In the genomic region with DNA sequence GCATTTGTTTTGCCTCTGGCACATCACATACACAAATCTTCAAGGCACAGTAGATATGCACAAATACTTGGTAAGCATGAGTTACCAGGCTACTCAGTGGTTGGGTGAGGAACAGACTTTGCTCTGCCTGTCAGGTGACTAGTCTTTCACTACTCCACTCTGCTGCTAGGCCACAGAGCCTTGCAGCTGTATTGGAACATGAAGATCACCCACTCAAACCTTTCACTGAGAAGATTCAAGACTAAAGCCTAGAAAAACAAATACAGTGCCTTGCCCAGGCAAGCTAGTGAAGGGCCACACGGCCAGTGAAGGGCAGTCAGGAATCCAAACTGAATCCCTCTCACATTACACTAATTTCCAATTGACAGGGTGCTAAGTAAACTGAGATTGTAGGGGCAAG, we compare ENCODE assay signal across 12 cellular contexts. TPM values are rescaled to one million over a fixed set of nuclear protein-coding genes. Genes with fewer than 3 reads are reported as not detected.
DNase-seq lines count a peak whose midpoint lies in the region; ATAC-seq, FAIRE-seq and TF ChIP-seq lines count a peak whose summit lies in the region.
"Had no signal": no experiment of that assay in that cellular context is flagged by ENCODE, and none has a peak within 500 bp of the region (broad histone marks: within the 10 kb centered on the region; RNA-seq: fewer than 3 reads in every experiment).

No MANE protein-coding gene starts in this region.

- no peak for TF ChIP-seq POLR2A in K562 (conservative IDR thresholded peaks at IDR 0.05)

- TF ChIP-seq EP300 in K562 (IDR thresholded peaks at IDR 0.05; ENCODE audit: low read length): no peak

- peaks cover 24% of the 10 kb centered on the region for H3K36me3 ChIP-seq in K562 (ENCODE audit: control insufficient read depth, insufficient read depth, low read length)

- CTCF ChIA-PET in activated CD8-positive, alpha-beta T cell treated with anti-CD3 and anti-CD28 coated beads for 36 hours (lab: Charles Lee): interaction anchor here (1.1 to 1.5 kb wide), 2 partner anchors 10 to 94 kb away, joined by 3 to 5 read pairs; no protein-coding TSS in a partner anchor
- CTCF ChIA-PET in activated CD8-positive, alpha-beta T cell treated with anti-CD3 and anti-CD28 coated beads, Interleukin-2, amount 10 ng/mL, durations not matched to agents 7 days and 5 days (lab: Charles Lee): interaction anchor here (1.0 to 3.4 kb wide), 3 partner anchors 9 to 236 kb away, joined by 3 to 12 read pairs (median 4); no protein-coding TSS in a partner anchor
- CTCF ChIA-PET in K562 (lab: Yijun Ruan, JAX; ENCODE audit: low intra/inter-chr PET ratio): interaction anchor here (0.6 kb wide), 1 partner anchor 551 kb away, joined by 3 read pairs; no protein-coding TSS in a partner anchor

- no peak overlapping the region for H3K4me3 Mint-ChIP-seq in activated CD8-positive, alpha-beta T cell treated with anti-CD3 and anti-CD28 coated beads for 36 hours
- no peak overlapping the region for H3K4me3 Mint-ChIP-seq in activated CD8-positive, alpha-beta T cell treated with anti-CD3 and anti-CD28 coated beads, Interleukin-2, amount 10 ng/mL, durations not matched to agents 7 days and 5 days
- H3K4me3 Mint-ChIP-seq in stimulated activated effector memory CD8-positive, alpha-beta T cell treated with anti-CD3 and anti-CD28 coated beads, Interleukin-12 subunit alpha, Interleukin-12 subunit beta, amount 100 ng/mL, for 72 hours: no peak overlapping the region

- FAIRE-seq in K562 (lab: Jason Lieb, UNC): no peak

- no peak overlapping the region for H3K9ac ChIP-seq in K562 (ENCODE audit: insufficient read depth in 1 of 2, low read depth in 2 of 2, low read length in 2 of 2)

- H3K27ac Mint-ChIP-seq in activated CD8-positive, alpha-beta T cell treated with anti-CD3 and anti-CD28 coated beads for 36 hours: no peak overlapping the region
- no peak overlapping the region for H3K27ac Mint-ChIP-seq in activated CD8-positive, alpha-beta T cell treated with anti-CD3 and anti-CD28 coated beads, Interleukin-2, amount 10 ng/mL, durations not matched to agents 7 days and 5 days
- H3K27ac Mint-ChIP-seq in stimulated activated effector memory CD8-positive, alpha-beta T cell treated with anti-CD3 and anti-CD28 coated beads, Interleukin-12 subunit alpha, Interleukin-12 subunit beta, amount 100 ng/mL, for 72 hours: peak overlapping the region; percentile 16

- no peaks in the 10 kb centered on the region for H4K20me1 ChIP-seq in K562 (replicated peaks; ENCODE audit: control insufficient read depth, insufficient read depth, low read length)

- H3K4me1 ChIP-seq in K562 (replicated peaks in 1 of 2; ENCODE audit: control insufficient read depth in 2 of 2, insufficient read depth in 2 of 2, low read length in 2 of 2): peaks cover 6 to 7% of the 10 kb centered on the region in 2 experiments

- no peak for TF ChIP-seq CTCF in activated CD8-positive, alpha-beta T cell treated with anti-CD3 and anti-CD28 coated beads for 36 hours (IDR thresholded peaks at IDR 0.05)
- TF ChIP-seq CTCF in K562 (IDR thresholded peaks at IDR 0.05 in 2 of 3, conservative IDR thresholded peaks at IDR 0.05 in 1 of 3; ENCODE audit: insufficient read depth in 2 of 3, low read depth in 1 of 3, low read length in 3 of 3): no peak

- H3K4me2 ChIP-seq in K562 (ENCODE audit: insufficient read depth, low read length): no peak overlapping the region
- H3K4me2 ChIP-seq: smooth muscle cell had no signal

- no TSS peak for BruUV-seq in K562 (replicated peaks; lab: Mats Ljungman, UMichigan)

- ATAC-seq in activated CD8-positive, alpha-beta T cell treated with anti-CD3 and anti-CD28 coated beads for 36 hours: peak; percentile 55
- no peak for ATAC-seq in activated CD8-positive, alpha-beta T cell treated with anti-CD3 and anti-CD28 coated beads, Interleukin-2, amount 10 ng/mL, durations not matched to agents 7 days and 5 days
- ATAC-seq in HG03066 (IDR thresholded peaks at IDR 0.05; ENCODE audit: low read depth, unreplicated experiment) (peak; percentile 72), K562 (no peak)
- peak; percentile 39 for ATAC-seq in stimulated activated effector memory CD8-positive, alpha-beta T cell treated with anti-CD3 and anti-CD28 coated beads, Interleukin-12 subunit alpha, Interleukin-12 subunit beta, amount 100 ng/mL, for 72 hours
- ATAC-seq: SK-N-SH treated with all-trans-retinoic acid at 6 μM for 48 hours had no signal

- TF ChIP-seq RAD21 in K562 (CRISPR knock-in tag; conservative IDR thresholded peaks at IDR 0.05 in 1 of 2, IDR thresholded peaks at IDR 0.05 in 1 of 2): no peak

- no peaks in the 10 kb centered on the region for H3K9me3 ChIP-seq in K562 (replicated peaks; ENCODE audit: control insufficient read depth, insufficient read depth, low read depth, low read length)

- H2AFZ ChIP-seq in K562 (ENCODE audit: low read depth, low read length): no peak overlapping the region

- no peaks in the 10 kb centered on the region for H3K27me3 Mint-ChIP-seq in activated CD8-positive, alpha-beta T cell treated with anti-CD3 and anti-CD28 coated beads for 36 hours
- H3K27me3 Mint-ChIP-seq in activated CD8-positive, alpha-beta T cell treated with anti-CD3 and anti-CD28 coated beads, Interleukin-2, amount 10 ng/mL, durations not matched to agents 7 days and 5 days (ENCODE audit: low read depth): no peaks in the 10 kb centered on the region

- no peaks in the 10 kb centered on the region for H3K9me3 Mint-ChIP-seq in activated CD8-positive, alpha-beta T cell treated with anti-CD3 and anti-CD28 coated beads for 36 hours
- H3K9me3 Mint-ChIP-seq in activated CD8-positive, alpha-beta T cell treated with anti-CD3 and anti-CD28 coated beads, Interleukin-2, amount 10 ng/mL, durations not matched to agents 7 days and 5 days (ENCODE audit: insufficient read depth): no peaks in the 10 kb centered on the region
- no peaks in the 10 kb centered on the region for H3K9me3 Mint-ChIP-seq in stimulated activated effector memory CD8-positive, alpha-beta T cell treated with anti-CD3 and anti-CD28 coated beads, Interleukin-12 subunit alpha, Interleukin-12 subunit beta, amount 100 ng/mL, for 72 hours

- no peak overlapping the region for H3K4me3 ChIP-seq in K562
- H3K4me3 ChIP-seq: smooth muscle cell had no signal

- no peaks in the 10 kb centered on the region for H3K27me3 ChIP-seq in K562 (ENCODE audit: control insufficient read depth in 2 of 2, insufficient read depth in 2 of 2, low read length in 2 of 2)

- peaks cover 28% of the 10 kb centered on the region for H3K4me1 Mint-ChIP-seq in activated CD8-positive, alpha-beta T cell treated with anti-CD3 and anti-CD28 coated beads for 36 hours (ENCODE audit: low read depth)
- H3K4me1 Mint-ChIP-seq in activated CD8-positive, alpha-beta T cell treated with anti-CD3 and anti-CD28 coated beads, Interleukin-2, amount 10 ng/mL, durations not matched to agents 7 days and 5 days (ENCODE audit: low read depth): peaks cover 12% of the 10 kb centered on the region
- peaks cover 38% of the 10 kb centered on the region for H3K4me1 Mint-ChIP-seq in stimulated activated effector memory CD8-positive, alpha-beta T cell treated with anti-CD3 and anti-CD28 coated beads, Interleukin-12 subunit alpha, Interleukin-12 subunit beta, amount 100 ng/mL, for 72 hours

- H3K27ac ChIP-seq in K562 (ENCODE audit: extremely low read depth, low read depth, low read length): no peak overlapping the region
- H3K27ac ChIP-seq: HL-60 had no signal

- peaks cover 25% of the 10 kb centered on the region for H3K36me3 Mint-ChIP-seq in activated CD8-positive, alpha-beta T cell treated with anti-CD3 and anti-CD28 coated beads for 36 hours (ENCODE audit: low read depth)
- peaks cover 19% of the 10 kb centered on the region for H3K36me3 Mint-ChIP-seq in activated CD8-positive, alpha-beta T cell treated with anti-CD3 and anti-CD28 coated beads, Interleukin-2, amount 10 ng/mL, durations not matched to agents 7 days and 5 days (ENCODE audit: low read depth)
- peaks cover 15% of the 10 kb centered on the region for H3K36me3 Mint-ChIP-seq in stimulated activated effector memory CD8-positive, alpha-beta T cell treated with anti-CD3 and anti-CD28 coated beads, Interleukin-12 subunit alpha, Interleukin-12 subunit beta, amount 100 ng/mL, for 72 hours

- 46% methylated on average over 1 of the region's 1 CpG for WGBS in K562 (ENCODE audit: insufficient coverage, low coverage, missing lambda C conversion rate)

- H3K9me1 ChIP-seq in K562 (ENCODE audit: control insufficient read depth, insufficient read depth, low read length): no peaks in the 10 kb centered on the region

- no peak for DNase-seq in activated CD8-positive, alpha-beta T cell treated with anti-CD3 and anti-CD28 coated beads for 36 hours
- DNase-seq in activated CD8-positive, alpha-beta T cell treated with anti-CD3 and anti-CD28 coated beads, Interleukin-2, amount 10 ng/mL, durations not matched to agents 7 days and 5 days: no peak
- DNase-seq in K562 (ENCODE audit: extremely low read depth in 1 of 4, low spot score in 3 of 4) (no peak), hippocampal formation (lab: John Stamatoyannopoulos, UW) (no peak)
- DNase-seq in stimulated activated effector memory CD8-positive, alpha-beta T cell treated with anti-CD3 and anti-CD28 coated beads, Interleukin-12 subunit alpha, Interleukin-12 subunit beta, amount 100 ng/mL, for 72 hours (ENCODE audit: low spot score in 2 of 2): no peak
- DNase-seq in effector CD4-positive, alpha-beta T cell: no peak
- no peak for DNase-seq in activated T-cell treated with anti-CD3 and anti-CD28 coated beads, Interleukin-2, amount 50 U/mL, for 48 hours
- DNase-seq: NCI-H1930 had no signal

- intact Hi-C loops in activated CD8-positive, alpha-beta T cell treated with anti-CD3 and anti-CD28 coated beads for 36 hours (cut with micrococcal nuclease): no loop called here
- intact Hi-C loops in K562 (cut with micrococcal nuclease): no loop called here

- POLR2A ChIA-PET in activated CD8-positive, alpha-beta T cell treated with anti-CD3 and anti-CD28 coated beads for 36 hours (lab: Charles Lee): no interaction called here
- POLR2A ChIA-PET in activated CD8-positive, alpha-beta T cell treated with anti-CD3 and anti-CD28 coated beads, Interleukin-2, amount 10 ng/mL, durations not matched to agents 7 days and 5 days (lab: Charles Lee): no interaction called here
- POLR2A ChIA-PET in K562 (lab: Yijun Ruan, JAX): interaction anchor here (0.9 to 1.0 kb wide), 2 partner anchors 27 to 506 kb away, joined by 3 to 4 read pairs; no protein-coding TSS in a partner anchor

- H3K79me2 ChIP-seq in K562 (ENCODE audit: control insufficient read depth, insufficient read depth, low read length): peaks cover 39% of the 10 kb centered on the region

- in situ Hi-C loops in K562 (cut with MboI): no loop called here

RNA-seq across cellular contexts. Expression of gene DTNBP1, which starts 47.0 kb away (rescaled TPM):
- 10 to 100 TPM; 12.6 to 14.6 TPM for total RNA-seq in activated CD8-positive, alpha-beta T cell treated with anti-CD3 and anti-CD28 coated beads for 36 hours
- 10 to 100 TPM; 17.7 to 19.0 TPM for total RNA-seq in activated CD8-positive, alpha-beta T cell treated with anti-CD3 and anti-CD28 coated beads, Interleukin-2, amount 10 ng/mL, durations not matched to agents 7 days and 5 days
- total RNA-seq in K562 (2011; cell fraction: chromatin; rRNA removed; ENCODE audit: low replicate concordance): 29.2 and 29.4 TPM in 2 replicates
- 15.7 and 16.3 TPM in 2 replicates for total RNA-seq in K562 (2011; cell fraction: nucleolus; rRNA removed)
- total RNA-seq in K562 (2011; cell fraction: nucleoplasm; rRNA removed): 24.2 and 31.1 TPM in 2 replicates
- 17.8 and 18.2 TPM in 2 replicates for total RNA-seq in K562 (2014; rRNA removed)
- 15.2 and 16.7 TPM in 2 replicates for total RNA-seq in K562 (2014; rRNA removed; fragmentation: Illumina TruSeq; extraction: Trizol)
- total RNA-seq in K562 (2015; rRNA removed; fragmentation: Illumina TruSeq; extraction: Trizol): 20.4 and 20.7 TPM in 2 replicates
- 37.1 and 37.7 TPM in 2 replicates for total RNA-seq in K562 (2021)
- polyA plus RNA-seq in K562 (2011; rRNA removed): 34.4 and 44.1 TPM in 2 replicates
- polyA plus RNA-seq in K562 (2011; cell fraction: cytosol; rRNA removed): 45.5 and 47.8 TPM in 2 replicates
- 22.0 and 27.6 TPM in 2 replicates for polyA plus RNA-seq in K562 (2011; cell fraction: nucleus; rRNA removed)
- polyA plus RNA-seq in K562 (2012): 50.7 and 54.0 TPM in 2 replicates
- polyA plus RNA-seq in K562 (2014; fragmentation: Illumina TruSeq; extraction: Trizol): 40.8 and 54.5 TPM in 2 replicates
- 10 to 100 TPM; 20.2 to 21.4 TPM for polyA plus RNA-seq in K562 (2014; fragmentation: Nextera tagmentation; extraction: Ambion mirVana)
- polyA plus RNA-seq in K562 (2014; rRNA removed): 42.1 and 45.4 TPM in 2 replicates
- polyA minus RNA-seq in K562 (2011; rRNA and poly(A)+ RNA removed): 19.4 and 24.8 TPM in 2 replicates
- polyA minus RNA-seq in K562 (2011; cell fraction: cytosol; rRNA and poly(A)+ RNA removed): 13.0 and 18.5 TPM in 2 replicates
- 7.4 and 12.0 TPM in 2 replicates for polyA minus RNA-seq in K562 (2011; cell fraction: nucleus; rRNA and poly(A)+ RNA removed)

Comparison
In these comparisons a context has a peak if more than half of its experiments do, and no peak if none do; other contexts are left out.
1. ATAC-seq: peak in activated CD8-positive, alpha-beta T cell treated with anti-CD3 and anti-CD28 coated beads for 36 hours (single experiment), HG03066 (single experiment) and stimulated activated effector memory CD8-positive, alpha-beta T cell treated with anti-CD3 and anti-CD28 coated beads, Interleukin-12 subunit alpha, Interleukin-12 subunit beta, amount 100 ng/mL, for 72 hours (single experiment); none in activated CD8-positive, alpha-beta T cell treated with anti-CD3 and anti-CD28 coated beads, Interleukin-2, amount 10 ng/mL, durations not matched to agents 7 days and 5 days (single experiment) and K562 (single experiment).